7 cellular contexts compared by ENCODE assay signal in genomic region chr4:181838253-181838652, GRCh38.
"Had no signal": no experiment of that assay in that cellular context is flagged by ENCODE, and none has a peak within 500 bp of the region (broad histone marks: within the 10 kb centered on the region; RNA-seq: fewer than 3 reads in every experiment).

No MANE protein-coding gene starts in this region.

- H3K9ac ChIP-seq: KMS-11 had no signal

- H3K4me3 ChIP-seq: K562 had no signal

- H3K4me2 ChIP-seq: KMS-11 had no signal

- H3K27ac ChIP-seq: HL-60, KMS-11 had no signal

- DNase-seq: IMR-90, KBM-7, KG1 had no signal

- ATAC-seq: K562 had no signal

- FAIRE-seq: HTR-8/SVneo, K562 had no signal
